In the genomic region with DNA sequence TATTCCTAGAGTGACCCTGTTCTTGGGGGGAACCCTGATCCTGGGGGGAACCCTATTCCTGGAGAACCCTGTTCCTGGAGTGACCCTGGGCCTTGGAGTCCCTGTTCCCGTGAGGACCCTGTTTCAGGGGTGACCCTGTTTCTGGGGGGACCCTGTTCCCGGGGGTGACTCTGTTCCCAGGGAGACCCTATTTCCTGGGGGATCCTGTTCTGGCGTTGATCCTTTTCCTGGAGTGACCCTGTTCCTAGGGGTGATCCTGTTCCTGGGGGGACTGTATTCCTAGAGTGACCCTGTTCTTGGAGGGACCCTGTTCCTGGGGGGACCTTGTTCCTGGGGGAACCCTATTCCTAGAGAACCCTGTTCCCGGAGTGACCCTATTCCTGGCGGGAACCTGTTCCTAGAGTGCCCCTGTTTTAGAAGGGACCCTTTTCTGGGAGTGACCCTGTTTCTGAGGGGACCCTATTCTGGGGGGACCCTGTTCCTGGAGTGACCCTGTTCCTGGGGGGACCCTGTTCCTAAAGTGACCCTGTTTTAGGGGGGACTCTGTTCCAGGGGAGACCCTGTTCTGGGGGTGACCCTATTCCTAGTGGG, we compare ENCODE assay signal across 24 cellular contexts. TPM values are rescaled to one million over a fixed set of nuclear protein-coding genes. Genes with fewer than 3 reads are reported as not detected.
"Had no signal": no experiment of that assay in that cellular context is flagged by ENCODE, and none has a peak within 500 bp of the region (broad histone marks: within the 10 kb centered on the region; RNA-seq: fewer than 3 reads in every experiment).

No MANE protein-coding gene starts in this region.

- H3K27me3 Mint-ChIP-seq: activated CD4-positive, alpha-beta T cell treated with anti-CD3 and anti-CD28 coated beads, Interleukin-2, amount 10 ng/mL, durations not matched to agents 7 days and 5 days; activated CD8-positive, alpha-beta memory T cell treated with anti-CD3 and anti-CD28 coated beads, Interleukin-2, amount 10 ng/mL, durations not matched to agents 7 days and 5 days; activated CD8-positive, alpha-beta T cell treated with anti-CD3 and anti-CD28 coated beads for 36 hours; naive thymus-derived CD4-positive, alpha-beta T cell had no signal

- H3K27ac ChIP-seq: left ventricle myocardium inferior, testis, vagina had no signal

- DNase-seq: activated CD4-positive, alpha-beta T cell treated with anti-CD3 and anti-CD28 coated beads, Interleukin-2, amount 10 ng/mL, durations not matched to agents 7 days and 5 days; activated CD8-positive, alpha-beta memory T cell treated with anti-CD3 and anti-CD28 coated beads, Interleukin-2, amount 10 ng/mL, durations not matched to agents 7 days and 5 days; activated CD8-positive, alpha-beta T cell treated with anti-CD3 and anti-CD28 coated beads for 36 hours; activated gamma-delta T cell; activated naive CD4-positive, alpha-beta T cell treated with anti-CD3 and anti-CD28 coated beads, Interleukin-2, amount 50 U/mL, for 16 hours; activated T-cell treated with anti-CD3 and anti-CD28 coated beads for 4 hours; anterior cingulate cortex; dermis blood vessel endothelial cell; effector CD8-positive, alpha-beta T cell; foreskin keratinocyte; kidney glomerular epithelial cell; left ventricle myocardium inferior; naive thymus-derived CD4-positive, alpha-beta T cell; retina; stimulated activated CD4-positive, alpha-beta T cell treated with anti-CD3 and anti-CD28 coated beads, Interleukin-4, amount 100 ng/mL, for 1 hour; stimulated activated naive CD4-positive, alpha-beta T cell; testis had no signal

- H3K4me1 Mint-ChIP-seq: neural crest cell had no signal

- H3K9me3 Mint-ChIP-seq: activated CD8-positive, alpha-beta T cell treated with anti-CD3 and anti-CD28 coated beads for 36 hours; activated T-helper 1 cell treated with anti-CD3 and anti-CD28 coated beads, Interleukin-12 subunit alpha, Interleukin-12 subunit beta, Interleukin-2, Interleukin-4 antibody, amounts not matched to agents 30 ng/mL and 10 ng/mL and 1 ng/mL, durations not matched to agents 14 hours and 24 hours and 36 hours; naive thymus-derived CD4-positive, alpha-beta T cell; neural crest cell; type B pancreatic cell had no signal

- H3K4me3 Mint-ChIP-seq: activated CD4-positive, alpha-beta T cell treated with anti-CD3 and anti-CD28 coated beads, Interleukin-2, amount 10 ng/mL, durations not matched to agents 7 days and 5 days; activated CD8-positive, alpha-beta memory T cell treated with anti-CD3 and anti-CD28 coated beads, Interleukin-2, amount 10 ng/mL, durations not matched to agents 7 days and 5 days; activated CD8-positive, alpha-beta T cell treated with anti-CD3 and anti-CD28 coated beads for 36 hours; activated T-helper 1 cell treated with anti-CD3 and anti-CD28 coated beads, Interleukin-12 subunit alpha, Interleukin-12 subunit beta, Interleukin-2, Interleukin-4 antibody, amounts not matched to agents 30 ng/mL and 10 ng/mL and 1 ng/mL, durations not matched to agents 14 hours and 24 hours and 36 hours; brain; naive thymus-derived CD4-positive, alpha-beta T cell; neural crest cell; type B pancreatic cell had no signal

- H3K27me3 ChIP-seq: foreskin keratinocyte, testis, vagina had no signal

- H3K36me3 ChIP-seq: left ventricle myocardium inferior, vagina had no signal

- H3K4me1 ChIP-seq: testis had no signal

- H3K4me3 ChIP-seq: left ventricle myocardium inferior, testis, vagina had no signal

- ATAC-seq: activated CD8-positive, alpha-beta memory T cell treated with anti-CD3 and anti-CD28 coated beads, Interleukin-2, amount 10 ng/mL, durations not matched to agents 7 days and 5 days; activated CD8-positive, alpha-beta T cell treated with anti-CD3 and anti-CD28 coated beads for 36 hours; foreskin keratinocyte; naive thymus-derived CD4-positive, alpha-beta T cell had no signal

- H3K27ac Mint-ChIP-seq: activated CD4-positive, alpha-beta T cell treated with anti-CD3 and anti-CD28 coated beads, Interleukin-2, amount 10 ng/mL, durations not matched to agents 7 days and 5 days; activated CD8-positive, alpha-beta memory T cell treated with anti-CD3 and anti-CD28 coated beads, Interleukin-2, amount 10 ng/mL, durations not matched to agents 7 days and 5 days; activated CD8-positive, alpha-beta T cell treated with anti-CD3 and anti-CD28 coated beads for 36 hours; activated T-helper 1 cell treated with anti-CD3 and anti-CD28 coated beads, Interleukin-12 subunit alpha, Interleukin-12 subunit beta, Interleukin-2, Interleukin-4 antibody, amounts not matched to agents 30 ng/mL and 10 ng/mL and 1 ng/mL, durations not matched to agents 14 hours and 24 hours and 36 hours; brain; naive thymus-derived CD4-positive, alpha-beta T cell; progenitor cell of endocrine pancreas; type B pancreatic cell had no signal

- H3K36me3 Mint-ChIP-seq: brain, type B pancreatic cell had no signal

- H3K9me3 ChIP-seq: left ventricle myocardium inferior, testis, vagina had no signal

RNA-seq across cellular contexts. Expression of gene GNA15, which starts 15.0 kb away (rescaled TPM):
- total RNA-seq: lung microvascular endothelial cell, neural crest cell, progenitor cell of endocrine pancreas had no signal

RNA-seq across cellular contexts. Expression of gene S1PR4, which starts 27.7 kb away (rescaled TPM):
- total RNA-seq: neural crest cell, progenitor cell of endocrine pancreas, vagina had no signal
